Comparison of ENCODE assay signal across 1 cellular context in genomic region chr1:100050139-100050538, GRCh38.
TF ChIP-seq lines count a peak whose summit lies in the region.

No MANE protein-coding gene starts in this region.

TF ChIP-seq in IMR-90, 13 proteins besides CTCF, POLR2A, EP300 and RAD21:
- TF ChIP-seq, protein P1, sequence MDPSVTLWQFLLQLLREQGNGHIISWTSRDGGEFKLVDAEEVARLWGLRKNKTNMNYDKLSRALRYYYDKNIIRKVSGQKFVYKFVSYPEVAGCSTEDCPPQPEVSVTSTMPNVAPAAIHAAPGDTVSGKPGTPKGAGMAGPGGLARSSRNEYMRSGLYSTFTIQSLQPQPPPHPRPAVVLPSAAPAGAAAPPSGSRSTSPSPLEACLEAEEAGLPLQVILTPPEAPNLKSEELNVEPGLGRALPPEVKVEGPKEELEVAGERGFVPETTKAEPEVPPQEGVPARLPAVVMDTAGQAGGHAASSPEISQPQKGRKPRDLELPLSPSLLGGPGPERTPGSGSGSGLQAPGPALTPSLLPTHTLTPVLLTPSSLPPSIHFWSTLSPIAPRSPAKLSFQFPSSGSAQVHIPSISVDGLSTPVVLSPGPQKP (IDR thresholded peaks at IDR 0.05; ENCODE audit: borderline replicate concordance, low read depth, low read length): no peak
- TF ChIP-seq MXI1 (IDR thresholded peaks at IDR 0.05; ENCODE audit: borderline replicate concordance, low read depth, low read length): no peak
- peak; percentile 95 for TF ChIP-seq NFE2L2 (IDR thresholded peaks at IDR 0.05; ENCODE audit: low read depth, low read length)
- peak; percentile 53 for TF ChIP-seq MAFK (IDR thresholded peaks at IDR 0.05; ENCODE audit: low read depth, low read length)
TF ChIP-seq in IMR-90: peak in this region for 2.
